Comparison of ENCODE assay signal across 17 cellular contexts in genomic region chr6:64293298-64293697, GRCh38.
"Had no signal": no experiment of that assay in that cellular context is flagged by ENCODE, and none has a peak within 500 bp of the region (broad histone marks: within the 10 kb centered on the region; RNA-seq: fewer than 3 reads in every experiment).

No MANE protein-coding gene starts in this region.

- H3K4me3 ChIP-seq: ovary, psoas muscle, right atrium auricular region, upper lobe of left lung had no signal

- ATAC-seq: activated T-cell treated with anti-CD3 and anti-CD28 coated beads, Interleukin-2, amount 50 U/mL, for 4 hours; left cardiac atrium; psoas muscle; stimulated activated naive CD8-positive, alpha-beta T cell treated with anti-CD3 and anti-CD28 coated beads, Interleukin-15, Interleukin-2, amounts not matched to agents 100 U/mL and 50 U/mL, for 24 hours had no signal

- H3K9me3 ChIP-seq: ovary, psoas muscle, upper lobe of left lung had no signal

- DNase-seq: activated CD4-positive, alpha-beta T cell treated with anti-CD3 and anti-CD28 coated beads for 1 hour; activated naive CD4-positive, alpha-beta T cell treated with Interleukin-2 at 50 U/mL for 16 hours; activated naive CD8-positive, alpha-beta T cell treated with anti-CD3 and anti-CD28 coated beads for 36 hours; activated T-cell treated with anti-CD3 and anti-CD28 coated beads, Interleukin-2, amount 50 U/mL, for 4 hours; amniotic stem cell; cerebellar nuclear complex; glutamatergic neuron; hippocampal formation; left cardiac atrium; ovary; psoas muscle; stimulated activated CD4-positive, alpha-beta T cell treated with anti-CD3 and anti-CD28 coated beads, Interleukin-4, amount 100 ng/mL, for 4 hours; stimulated activated naive CD8-positive, alpha-beta T cell treated with anti-CD3 and anti-CD28 coated beads, Interleukin-15, Interleukin-2, amounts not matched to agents 100 U/mL and 50 U/mL, for 24 hours; T-helper 9 cell; upper lobe of left lung had no signal

- H3K36me3 ChIP-seq: neutrophil, ovary, right atrium auricular region, upper lobe of left lung had no signal

- H3K4me1 ChIP-seq: psoas muscle, right atrium auricular region, upper lobe of left lung had no signal

- H3K27ac ChIP-seq: neutrophil, ovary, psoas muscle, right atrium auricular region, upper lobe of left lung had no signal

- H3K27me3 ChIP-seq: neutrophil, ovary, right atrium auricular region, upper lobe of left lung had no signal
